35 cellular contexts compared by ENCODE assay signal in genomic region chr20:45091366-45091765, GRCh38. TPM values are rescaled to one million over a fixed set of nuclear protein-coding genes. Genes with fewer than 3 reads are reported as not detected.
"Had no signal": no experiment of that assay in that cellular context is flagged by ENCODE, and none has a peak within 500 bp of the region (broad histone marks: within the 10 kb centered on the region; RNA-seq: fewer than 3 reads in every experiment).

No MANE protein-coding gene starts in this region.

- H3K36me3 ChIP-seq: adrenal gland, ascending aorta, brain microvascular endothelial cell, lower lobe of right lung, pancreas, right atrium auricular region, tibial artery had no signal

- H3K4me3 Mint-ChIP-seq: activated CD4-positive, alpha-beta memory T cell treated with anti-CD3 and anti-CD28 coated beads for 36 hours; activated CD8-positive, alpha-beta memory T cell treated with anti-CD3 and anti-CD28 coated beads, Interleukin-2, amount 10 ng/mL, durations not matched to agents 7 days and 5 days; dendritic cell treated with granulocyte-macrophage colony-stimulating factor and Interleukin-4, amounts not matched to agents 40 ng/mL and 50 ng/mL, for 4 days; immature natural killer cell; naive B cell; stimulated activated naive CD8-positive, alpha-beta T cell treated with anti-CD3 and anti-CD28 coated beads, Interleukin-15, Interleukin-2, amounts not matched to agents 100 ng/mL and 50 ng/mL, for 24 hours; T-helper 17 cell had no signal

- H3K4me3 ChIP-seq: adrenal gland, ascending aorta, hepatocyte, lower lobe of right lung, pancreas, psoas muscle, right atrium auricular region, tibial artery had no signal

- H2AFZ ChIP-seq: hepatocyte had no signal

- H3K79me2 ChIP-seq: hepatocyte had no signal

- H3K27ac ChIP-seq: adrenal gland, ascending aorta, brain microvascular endothelial cell, hepatocyte, lower lobe of right lung, neutrophil, pancreas, psoas muscle, right atrium auricular region, tibial artery had no signal

- H3K27me3 ChIP-seq: ascending aorta, brain microvascular endothelial cell, hepatocyte, right atrium auricular region had no signal

- DNase-seq: activated CD4-positive, alpha-beta memory T cell treated with anti-CD3 and anti-CD28 coated beads for 36 hours; activated CD4-positive, alpha-beta T cell treated with anti-CD3 and anti-CD28 coated beads for 4 hours; activated CD4-positive, CD25-positive, alpha-beta regulatory T cell; activated CD8-positive, alpha-beta memory T cell treated with anti-CD3 and anti-CD28 coated beads, Interleukin-2, amount 10 ng/mL, durations not matched to agents 7 days and 5 days; activated gamma-delta T cell; activated naive CD4-positive, alpha-beta T cell treated with anti-CD3 and anti-CD28 coated beads, Interleukin-2, amount 50 U/mL, for 16 hours; activated T-cell treated with anti-CD3 and anti-CD28 coated beads for 4 hours; adrenal gland; brain microvascular endothelial cell; caudate nucleus; effector CD4-positive, alpha-beta T cell; foreskin fibroblast; immature natural killer cell; lower lobe of right lung; naive B cell; pancreas; psoas muscle; stimulated activated CD4-positive, alpha-beta T cell treated with anti-CD3 and anti-CD28 coated beads, Interleukin-12 subunit alpha, Interleukin-12 subunit beta, amount 100 ng/mL, for 4 hours; stimulated activated CD4-positive, alpha-beta T cell treated with anti-CD3 and anti-CD28 coated beads, Interleukin-4, amount 100 ng/mL, for 4 hours; T-helper 17 cell; tibial artery had no signal

- ATAC-seq: activated CD8-positive, alpha-beta memory T cell treated with anti-CD3 and anti-CD28 coated beads, Interleukin-2, amount 10 ng/mL, durations not matched to agents 7 days and 5 days; left lobe of liver; lower lobe of right lung; pancreas; psoas muscle; T-helper 17 cell had no signal

- H3K27me3 Mint-ChIP-seq: activated CD4-positive, alpha-beta memory T cell treated with anti-CD3 and anti-CD28 coated beads for 36 hours; activated CD8-positive, alpha-beta memory T cell treated with anti-CD3 and anti-CD28 coated beads, Interleukin-2, amount 10 ng/mL, durations not matched to agents 7 days and 5 days had no signal

- H3K27ac Mint-ChIP-seq: activated CD4-positive, alpha-beta memory T cell treated with anti-CD3 and anti-CD28 coated beads for 36 hours; activated CD8-positive, alpha-beta memory T cell treated with anti-CD3 and anti-CD28 coated beads, Interleukin-2, amount 10 ng/mL, durations not matched to agents 7 days and 5 days; dendritic cell treated with granulocyte-macrophage colony-stimulating factor and Interleukin-4, amounts not matched to agents 40 ng/mL and 50 ng/mL, for 4 days; stimulated activated naive CD8-positive, alpha-beta T cell treated with anti-CD3 and anti-CD28 coated beads, Interleukin-15, Interleukin-2, amounts not matched to agents 100 ng/mL and 50 ng/mL, for 24 hours; T-helper 17 cell had no signal

- H3K4me1 ChIP-seq: ascending aorta, pancreas, tibial artery had no signal

- H3K4me2 ChIP-seq: hepatocyte had no signal

- H3K9me3 Mint-ChIP-seq: activated CD4-positive, alpha-beta memory T cell treated with anti-CD3 and anti-CD28 coated beads for 36 hours; dendritic cell treated with granulocyte-macrophage colony-stimulating factor and Interleukin-4, amounts not matched to agents 40 ng/mL and 50 ng/mL, for 4 days; immature natural killer cell; stimulated activated naive CD8-positive, alpha-beta T cell treated with anti-CD3 and anti-CD28 coated beads, Interleukin-15, Interleukin-2, amounts not matched to agents 100 ng/mL and 50 ng/mL, for 24 hours had no signal

- H3K9me3 ChIP-seq: adrenal gland, ascending aorta, lower lobe of right lung, neutrophil, pancreas, psoas muscle, right atrium auricular region, tibial artery had no signal

RNA-seq across cellular contexts. Expression of gene KCNS1, which starts 9.6 kb away (rescaled TPM):
- total RNA-seq: ascending aorta, left lobe of liver, mesenteric fat pad, psoas muscle, T-helper 17 cell had no signal

RNA-seq across cellular contexts. Expression of gene WFDC5, which starts 23.6 kb away (rescaled TPM):
- total RNA-seq: activated CD4-positive, alpha-beta memory T cell treated with anti-CD3 and anti-CD28 coated beads for 36 hours; activated CD8-positive, alpha-beta memory T cell treated with anti-CD3 and anti-CD28 coated beads, Interleukin-2, amount 10 ng/mL, durations not matched to agents 7 days and 5 days; adrenal gland; ascending aorta; epithelial cell of proximal tubule; fibroblast of lung; glomerular endothelial cell; left lobe of liver; mesenteric fat pad; mucosa of gallbladder; pancreas; psoas muscle; right atrium auricular region; skeletal muscle tissue; T-helper 17 cell had no signal
- polyA plus RNA-seq: adrenal gland, fibroblast of lung, hepatocyte, immature natural killer cell, pancreas, psoas muscle had no signal

RNA-seq across cellular contexts. Expression of gene WFDC12, which starts 32.9 kb away (rescaled TPM):
- total RNA-seq: activated CD4-positive, alpha-beta memory T cell treated with anti-CD3 and anti-CD28 coated beads for 36 hours; activated CD8-positive, alpha-beta memory T cell treated with anti-CD3 and anti-CD28 coated beads, Interleukin-2, amount 10 ng/mL, durations not matched to agents 7 days and 5 days; adrenal gland; ascending aorta; epithelial cell of proximal tubule; fibroblast of lung; glomerular endothelial cell; hepatocyte; kidney epithelial cell; left lobe of liver; mesenteric fat pad; mucosa of gallbladder; pancreas; psoas muscle; right atrium auricular region; skeletal muscle tissue; T-helper 17 cell had no signal
- polyA plus RNA-seq: adrenal gland, fibroblast of lung, hepatocyte, immature natural killer cell, pancreas, psoas muscle had no signal
